ENCODE assay signal across 8 cellular contexts in genomic region chr1:179141592-179142244, GRCh38. TPM values are rescaled to one million over a fixed set of nuclear protein-coding genes. Genes with fewer than 3 reads are reported as not detected.
DNase-seq lines count a peak whose midpoint lies in the region; ATAC-seq and TF ChIP-seq lines count a peak whose summit lies in the region.

No MANE protein-coding gene starts in this region.

- H4K20me1 ChIP-seq in BLaER1 treated with 17β-estradiol and CSF1 and Interleukin-3, amounts not matched to agents 10 nM and 100 nM = peaks cover 0 to 29% (median 0%) of the 10 kb centered on the region in 11 experiments; a peak in 5 of 22 replicates

- ATAC-seq in left colon (no peak), aorta (ENCODE audit: low FRiP score) (no peak), GM18505 (IDR thresholded peaks at IDR 0.05; ENCODE audit: unreplicated experiment) (no peak), GM21737 (IDR thresholded peaks at IDR 0.05; ENCODE audit: unreplicated experiment) (no peak)

- H3K27ac Mint-ChIP-seq in mesothelial cell of epicardium = peak overlapping the region; percentile 30

- H3K4me2 ChIP-seq in BLaER1 treated with 17β-estradiol and CSF1 and Interleukin-3, amounts not matched to agents 10 nM and 100 nM = peak overlapping the region; percentile 46 to 93 (median 68); a peak in 21 of 22 replicates

- no peak for TF ChIP-seq POLR2A in GM18505 (IDR thresholded peaks at IDR 0.05; ENCODE audit: borderline replicate concordance, extremely low read depth, insufficient read depth, insufficient read length)

- intact Hi-C loops in ascending aorta (cut with DNase I) (loop anchor here (5.0 kb wide), 1 partner anchor 36 kb away; no protein-coding TSS in a partner anchor), left colon (cut with DNase I, micrococcal nuclease) (no loop called here), aorta (cut with DNase I) (no loop called here)

- 72% methylated on average over 4 of the region's 4 CpGs for WGBS in aorta, 2 donors

- peaks cover 7% of the 10 kb centered on the region for H3K9me3 Mint-ChIP-seq in mesothelial cell of epicardium

- peaks cover 24 to 41% (median 32%) of the 10 kb centered on the region in 10 experiments for H3K4me1 ChIP-seq in BLaER1 treated with 17β-estradiol and CSF1 and Interleukin-3, amounts not matched to agents 10 nM and 100 nM
- peaks cover 2 to 7% of the 10 kb centered on the region in 2 donors for H3K4me1 ChIP-seq in ascending aorta
- no peaks in the 10 kb centered on the region for H3K4me1 ChIP-seq in aorta (ENCODE audit: control insufficient read depth in 1 of 2, insufficient read depth in 2 of 2, low read length in 2 of 2)

- no peak overlapping the region for H3K4me3 Mint-ChIP-seq in mesothelial cell of epicardium

- H3K27me3 ChIP-seq in BLaER1 treated with 17β-estradiol and CSF1 and Interleukin-3, amounts not matched to agents 10 nM and 100 nM = no peaks in the 10 kb centered on the region
- H3K27me3 ChIP-seq in ascending aorta (no peaks in the 10 kb centered on the region), aorta (ENCODE audit: control insufficient read depth in 1 of 2, insufficient read depth in 2 of 2, low read length in 1 of 2) (no peaks in the 10 kb centered on the region)

- peak overlapping the region in 10 of 11 experiments; percentile 13 to 81 (median 64); a peak in 18 of 22 replicates for H3K27ac ChIP-seq in BLaER1 treated with 17β-estradiol and CSF1 and Interleukin-3, amounts not matched to agents 10 nM and 100 nM
- H3K27ac ChIP-seq in ascending aorta (peak overlapping the region; percentile 15 to 77), aorta (ENCODE audit: low read depth in 1 of 2, low read length in 2 of 2) (no peak overlapping the region)

- H3K36me3 Mint-ChIP-seq in mesothelial cell of epicardium = peaks cover 15% of the 10 kb centered on the region

- peaks cover 0 to 18% (median 7%) of the 10 kb centered on the region in 11 experiments; a peak in 14 of 22 replicates for H3K9me3 ChIP-seq in BLaER1 treated with 17β-estradiol and CSF1 and Interleukin-3, amounts not matched to agents 10 nM and 100 nM (replicated peaks in 1 of 11)
- H3K9me3 ChIP-seq in ascending aorta = no peaks in the 10 kb centered on the region
- no peaks in the 10 kb centered on the region for H3K9me3 ChIP-seq in aorta (ENCODE audit: control insufficient read depth, low read length)

- peak; percentile 18 to 36 for DNase-seq in Kasumi-1 (lab: John Stamatoyannopoulos, UW)
- DNase-seq in ascending aorta (ENCODE audit: low spot score in 2 of 2) = no peak
- no peak for DNase-seq in mesothelial cell of epicardium (ENCODE audit: low spot score in 2 of 2, unreplicated experiment in 2 of 2)
- no peak for DNase-seq in left colon
- DNase-seq in aorta = no peak

- peak overlapping the region in 5 of 10 experiments; percentile 28 to 54 (median 48); a peak in 9 of 20 replicates for H3K4me3 ChIP-seq in BLaER1 treated with 17β-estradiol and CSF1 and Interleukin-3, amounts not matched to agents 10 nM and 100 nM
- peak overlapping the region; percentile 22 to 52 for H3K4me3 ChIP-seq in ascending aorta
- no peak overlapping the region for H3K4me3 ChIP-seq in aorta (ENCODE audit: low read length in 2 of 2)

- TF ChIP-seq CTCF in ascending aorta (IDR thresholded peaks at IDR 0.05) (no peak), mesothelial cell of epicardium (IDR thresholded peaks at IDR 0.05; ENCODE audit: unreplicated experiment) (no peak)

- peaks cover 3 to 25% (median 16%) of the 10 kb centered on the region in 11 experiments; a peak in 15 of 22 replicates for H3K36me3 ChIP-seq in BLaER1 treated with 17β-estradiol and CSF1 and Interleukin-3, amounts not matched to agents 10 nM and 100 nM
- H3K36me3 ChIP-seq in ascending aorta (no peaks in the 10 kb centered on the region), aorta (ENCODE audit: control insufficient read depth in 1 of 2, insufficient read depth in 2 of 2, low read length in 1 of 2) (no peaks in the 10 kb centered on the region)

- H3K4me1 Mint-ChIP-seq in mesothelial cell of epicardium = peaks cover 12% of the 10 kb centered on the region

- H3K9ac ChIP-seq in BLaER1 treated with 17β-estradiol and CSF1 and Interleukin-3, amounts not matched to agents 10 nM and 100 nM = peak overlapping the region in 7 of 11 experiments; percentile 1 to 79 (median 53); a peak in 12 of 22 replicates

- no peaks in the 10 kb centered on the region for H3K27me3 Mint-ChIP-seq in mesothelial cell of epicardium (ENCODE audit: low read depth)

RNA-seq across cellular contexts. Expression of gene TOR3A, which starts 59.8 kb away (rescaled TPM):
- 109 TPM for total RNA-seq in ascending aorta
- total RNA-seq in mesothelial cell of epicardium = 16.5 to 18.3 TPM (median 17.3 TPM) in 3 replicates
- 10 to 100 TPM; 26.9 to 27.4 TPM for total RNA-seq in left colon
- total RNA-seq in aorta = 10 to 100 TPM; 13.9 to 18.5 TPM
- polyA plus RNA-seq in aorta = 10 to 100 TPM in 1 of 2 donors, 1 to 10 TPM in 1; 7.3 to 23.4 TPM

Comparison
In these comparisons a context has a peak if more than half of its experiments do, and no peak if none do; other contexts are left out.
1. H3K27ac ChIP-seq: peak in BLaER1 treated with 17β-estradiol and CSF1 and Interleukin-3, amounts not matched to agents 10 nM and 100 nM (10 of 11) and ascending aorta (2 of 2); none in aorta (0 of 2).
2. H3K4me3 ChIP-seq: peak in ascending aorta (2 of 2); none in aorta (0 of 2).
3. DNase-seq: peak in Kasumi-1 (2 of 2); none in ascending aorta (0 of 2), mesothelial cell of epicardium (0 of 2), left colon (0 of 2) and aorta (0 of 2).